Comparison of ENCODE assay signal across 8 cellular contexts in the genomic region with DNA sequence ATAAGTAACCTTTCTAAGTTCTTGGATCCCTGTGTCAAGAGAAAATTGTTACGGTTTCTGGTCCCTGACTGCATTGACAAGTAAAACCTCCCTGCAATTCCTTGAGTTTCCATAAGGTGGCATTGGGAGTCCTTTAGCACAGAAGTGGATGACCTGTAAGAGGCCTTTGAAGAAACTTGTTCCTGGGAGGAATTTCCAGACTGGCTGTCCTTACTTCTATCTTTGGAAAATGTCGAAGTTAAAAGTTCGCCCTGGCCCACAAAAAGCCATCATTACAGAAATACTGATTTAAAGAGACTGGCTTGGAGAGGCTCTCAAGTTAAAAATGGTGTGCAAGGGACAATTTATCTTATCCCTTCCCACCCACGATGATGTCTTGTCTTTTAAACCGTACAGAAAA.
A peak's percentile ranks its signal among the peaks of the same experiment; 100 is the strongest.
DNase-seq lines count a peak whose midpoint lies in the region; ATAC-seq and TF ChIP-seq lines count a peak whose summit lies in the region.

No MANE protein-coding gene starts in this region.

- no peaks in the 10 kb centered on the region for H3K36me3 Mint-ChIP-seq in stimulated activated memory B cell treated with anti-CD40 and anti-IgM and Interleukin-4, amounts not matched to agents 10 μg/mL and 1 μg/mL and 100 μg/mL, for 72 hours

- no peaks in the 10 kb centered on the region for H3K4me1 ChIP-seq in iPS DF 6.9 (ENCODE audit: control insufficient read depth, insufficient read depth, low read length)
- H3K4me1 ChIP-seq in stomach, result no peaks in the 10 kb centered on the region

- H3K4me1 Mint-ChIP-seq in stimulated activated memory B cell treated with anti-CD40 and anti-IgM and Interleukin-4, amounts not matched to agents 10 μg/mL and 1 μg/mL and 100 μg/mL, for 72 hours, result no peaks in the 10 kb centered on the region

- H3K27me3 ChIP-seq in iPS DF 6.9 (ENCODE audit: control insufficient read depth, insufficient read depth, low read length), result no peaks in the 10 kb centered on the region
- H3K27me3 ChIP-seq in stomach, result no peaks in the 10 kb centered on the region

- WGBS in iPS DF 6.9 (ENCODE audit: insufficient coverage, insufficient read length), result no CpG with 5 or more reads among the region's 5 CpGs
- WGBS in stomach, 5 donors, result 16 to 31% (median 23%) methylated on average over 5 of the region's 5 CpGs

- H3K27ac ChIP-seq in iPS DF 6.9 (ENCODE audit: low read length) (no peak overlapping the region), stomach (no peak overlapping the region)

- H3K4me3 ChIP-seq in astrocyte of the spinal cord (ENCODE audit: low read depth, low read length) (no peak overlapping the region), iPS DF 6.9 (ENCODE audit: low read length) (no peak overlapping the region), stomach (no peak overlapping the region)

- H3K36me3 ChIP-seq in iPS DF 6.9 (ENCODE audit: control insufficient read depth, insufficient read depth, low read length) (no peaks in the 10 kb centered on the region), stomach (no peaks in the 10 kb centered on the region)

- intact Hi-C loops in stomach (cut with DNase I; ENCODE audit: low total_unique reads), result loop anchor here (10.0 kb wide), 1 partner anchor 573 kb away; no protein-coding TSS in a partner anchor

- H3K9me3 ChIP-seq in iPS DF 6.9 (ENCODE audit: control insufficient read depth, insufficient read depth, low read length) (no peaks in the 10 kb centered on the region), stomach (no peaks in the 10 kb centered on the region)

- peak; percentile 81 for DNase-seq in COR-L47 (lab: John Stamatoyannopoulos, UW)
- DNase-seq in NCI-H460 (ENCODE audit: extremely low read depth, low read depth), result peak; percentile 59
- peak; percentile 86 for DNase-seq in astrocyte of the spinal cord (ENCODE audit: low read depth, low spot score)
- DNase-seq in iPS DF 6.9 (ENCODE audit: low read depth, low spot score), result peak; percentile 64
- no peak for DNase-seq in stomach

- no peak for TF ChIP-seq POLR2A in stomach (IDR thresholded peaks at IDR 0.05)

- ATAC-seq in GM18909 (IDR thresholded peaks at IDR 0.05; ENCODE audit: poor library complexity, unreplicated experiment), result peak; percentile 77
- ATAC-seq in HG03280 (IDR thresholded peaks at IDR 0.05; ENCODE audit: unreplicated experiment), result peak; percentile 75
- no peak for ATAC-seq in stimulated activated memory B cell treated with anti-CD40 and anti-IgM and Interleukin-4, amounts not matched to agents 10 μg/mL and 1 μg/mL and 100 μg/mL, for 72 hours

- H3K27me3 Mint-ChIP-seq in stimulated activated memory B cell treated with anti-CD40 and anti-IgM and Interleukin-4, amounts not matched to agents 10 μg/mL and 1 μg/mL and 100 μg/mL, for 72 hours, result no peaks in the 10 kb centered on the region

- TF ChIP-seq CTCF in astrocyte of the spinal cord (IDR thresholded peaks at IDR 0.05; ENCODE audit: low read depth, low read length) (peak; percentile 95), stomach (IDR thresholded peaks at IDR 0.05) (peak in 5 of 7 experiments; percentile 56 to 88 (median 80))

- in situ Hi-C loops in astrocyte of the spinal cord (cut with HindIII; ENCODE audit: low sequenced_read_pairs), result no loop called here

- TF ChIP-seq EP300 in stomach (IDR thresholded peaks at IDR 0.05), result no peak

- no peak overlapping the region for H3K27ac Mint-ChIP-seq in stimulated activated memory B cell treated with anti-CD40 and anti-IgM and Interleukin-4, amounts not matched to agents 10 μg/mL and 1 μg/mL and 100 μg/mL, for 72 hours

- no peak overlapping the region for H3K4me3 Mint-ChIP-seq in stimulated activated memory B cell treated with anti-CD40 and anti-IgM and Interleukin-4, amounts not matched to agents 10 μg/mL and 1 μg/mL and 100 μg/mL, for 72 hours

- H3K9me3 Mint-ChIP-seq in stimulated activated memory B cell treated with anti-CD40 and anti-IgM and Interleukin-4, amounts not matched to agents 10 μg/mL and 1 μg/mL and 100 μg/mL, for 72 hours, result no peaks in the 10 kb centered on the region
